In genomic region chr14:69980457-69981414, GRCh38 we compare ENCODE assay signal across 12 cellular contexts.
DNase-seq lines count a peak whose midpoint lies in the region; ATAC-seq and FAIRE-seq lines count a peak whose summit lies in the region.
"Had no signal": no experiment of that assay in that cellular context is flagged by ENCODE, and none has a peak within 500 bp of the region (broad histone marks: within the 10 kb centered on the region; RNA-seq: fewer than 3 reads in every experiment).

No MANE protein-coding gene starts in this region.

- FAIRE-seq in RCC 7860 (lab: Jason Lieb, UNC) = no peak
- FAIRE-seq: endothelial cell of umbilical vein had no signal

- peak; percentile 85 for DNase-seq in Ammon's horn (ENCODE audit: low spot score)
- DNase-seq in NCI-H2029 treated with DMSO at 0.1 percent for 48 hours (lab: John Stamatoyannopoulos, UW) = peak; percentile 53
- peak; percentile 33 for DNase-seq in kidney tubule cell (ENCODE audit: low spot score)
- DNase-seq in NCI-H187 treated with DMSO at 0.1 percent for 48 hours (lab: John Stamatoyannopoulos, UW) = no peak
- DNase-seq in RCC 7860 (ENCODE audit: low spot score) = no peak
- no peak for DNase-seq in MV-4-11 (lab: John Stamatoyannopoulos, UW)
- DNase-seq: activated CD4-positive, alpha-beta T cell treated with anti-CD3 and anti-CD28 coated beads, Interleukin-2, amount 10 ng/mL, durations not matched to agents 24 days and 14 days; SW 1271 had no signal

- H3K27ac ChIP-seq in angular gyrus (ENCODE audit: low read depth, low read length) = peak overlapping the region; percentile 22

- ATAC-seq in GM18502 (IDR thresholded peaks at IDR 0.05; ENCODE audit: poor library complexity, unreplicated experiment) = no peak
- ATAC-seq: activated T-helper 17 cell treated with anti-CD3 and anti-CD28 coated beads, Interleukin-2, amount 50 U/mL, for 72 hours had no signal

Comparison
In these comparisons a context has a peak if more than half of its experiments do, and no peak if none do; other contexts are left out.
1. DNase-seq: peak in Ammon's horn (single experiment), NCI-H2029 treated with DMSO at 0.1 percent for 48 hours (single experiment) and kidney tubule cell (single experiment); none in NCI-H187 treated with DMSO at 0.1 percent for 48 hours (single experiment), RCC 7860 (single experiment) and MV-4-11 (single experiment).